18 cellular contexts compared by ENCODE assay signal in genomic region chr12:115261691-115262398, GRCh38.
A peak's percentile ranks its signal among the peaks of the same experiment; 100 is the strongest.
DNase-seq lines count a peak whose midpoint lies in the region; ATAC-seq and TF ChIP-seq lines count a peak whose summit lies in the region.
"Had no signal": no experiment of that assay in that cellular context is flagged by ENCODE, and none has a peak within 500 bp of the region (broad histone marks: within the 10 kb centered on the region; RNA-seq: fewer than 3 reads in every experiment).

No MANE protein-coding gene starts in this region.

- H3K36me3 Mint-ChIP-seq in endodermal cell (ENCODE audit: low read depth) (no peaks in the 10 kb centered on the region), immature natural killer cell (no peaks in the 10 kb centered on the region)
- H3K36me3 Mint-ChIP-seq in naive thymus-derived CD8-positive, alpha-beta T cell, result no peaks in the 10 kb centered on the region

- peaks cover 74% of the 10 kb centered on the region for H3K27me3 Mint-ChIP-seq in endodermal cell (ENCODE audit: insufficient read depth)
- H3K27me3 Mint-ChIP-seq in naive thymus-derived CD8-positive, alpha-beta T cell, result no peaks in the 10 kb centered on the region
- peaks cover 0 to 3% (median 0%) of the 10 kb centered on the region in 3 donors for H3K27me3 Mint-ChIP-seq in immature natural killer cell (ENCODE audit: low read depth in 3 of 3)
- H3K27me3 Mint-ChIP-seq: activated CD8-positive, alpha-beta T cell treated with anti-CD3 and anti-CD28 coated beads for 36 hours; stimulated activated naive CD8-positive, alpha-beta T cell treated with anti-CD3 and anti-CD28 coated beads, Interleukin-15, Interleukin-2, amounts not matched to agents 100 ng/mL and 50 ng/mL, for 24 hours had no signal

- H3K4me1 ChIP-seq in BLaER1 treated with 17β-estradiol and CSF1 and Interleukin-3, amounts not matched to agents 10 nM and 100 nM, result peaks cover 0 to 27% (median 19%) of the 10 kb centered on the region in 10 experiments; a peak in 14 of 20 replicates
- H3K4me1 ChIP-seq in endodermal cell (ENCODE audit: control insufficient read depth, insufficient read depth, low read length) (no peaks in the 10 kb centered on the region), liver (ENCODE audit: control insufficient read depth in 4 of 4, insufficient read depth in 4 of 4, low read length in 3 of 4) (peaks cover 0 to 18% (median 13%) of the 10 kb centered on the region in 4 donors)
- H3K4me1 ChIP-seq: uterus had no signal

- POLR2A ChIA-PET in naive thymus-derived CD8-positive, alpha-beta T cell (lab: Charles Lee), result no interaction called here

- peak overlapping the region in 2 of 11 experiments; percentile 3; a peak in 1 of 22 replicates for H3K27ac ChIP-seq in BLaER1 treated with 17β-estradiol and CSF1 and Interleukin-3, amounts not matched to agents 10 nM and 100 nM
- no peak overlapping the region for H3K27ac ChIP-seq in endodermal cell (ENCODE audit: low read depth, low read length)
- H3K27ac ChIP-seq in liver (ENCODE audit: low read depth in 1 of 2, low read length in 2 of 2), result no peak overlapping the region
- H3K27ac ChIP-seq: PC-9, uterus had no signal

- peaks cover 26% of the 10 kb centered on the region for H3K4me1 Mint-ChIP-seq in endodermal cell
- no peaks in the 10 kb centered on the region for H3K4me1 Mint-ChIP-seq in naive thymus-derived CD8-positive, alpha-beta T cell
- no peaks in the 10 kb centered on the region for H3K4me1 Mint-ChIP-seq in immature natural killer cell

- no peak for TF ChIP-seq CTCF in endodermal cell (conservative IDR thresholded peaks at IDR 0.05)
- no peak for TF ChIP-seq CTCF in liver (IDR thresholded peaks at IDR 0.05; ENCODE audit: low read depth, low read length, missing input control)

- ATAC-seq in naive thymus-derived CD8-positive, alpha-beta T cell, result no peak
- ATAC-seq: activated CD8-positive, alpha-beta T cell treated with anti-CD3 and anti-CD28 coated beads for 36 hours had no signal

- no peak overlapping the region for H3K4me3 Mint-ChIP-seq in endodermal cell
- no peak overlapping the region for H3K4me3 Mint-ChIP-seq in naive thymus-derived CD8-positive, alpha-beta T cell
- H3K4me3 Mint-ChIP-seq in immature natural killer cell, result no peak overlapping the region
- H3K4me3 Mint-ChIP-seq: activated CD8-positive, alpha-beta T cell treated with anti-CD3 and anti-CD28 coated beads for 36 hours; activated T-helper 1 cell treated with anti-CD3 and anti-CD28 coated beads, Interleukin-12 subunit alpha, Interleukin-12 subunit beta, Interleukin-2, Interleukin-4 antibody, amounts not matched to agents 30 ng/mL and 10 ng/mL and 1 ng/mL, durations not matched to agents 14 hours and 24 hours and 36 hours; stimulated activated naive CD8-positive, alpha-beta T cell treated with anti-CD3 and anti-CD28 coated beads, Interleukin-15, Interleukin-2, amounts not matched to agents 100 ng/mL and 50 ng/mL, for 24 hours had no signal

- H3K27me3 ChIP-seq in BLaER1 treated with 17β-estradiol and CSF1 and Interleukin-3, amounts not matched to agents 10 nM and 100 nM, result no peaks in the 10 kb centered on the region
- no peaks in the 10 kb centered on the region for H3K27me3 ChIP-seq in MG63
- H3K27me3 ChIP-seq in endodermal cell (ENCODE audit: control insufficient read depth, insufficient read depth, low read length, poor library complexity, severe bottlenecking), result peaks cover 91% of the 10 kb centered on the region
- no peaks in the 10 kb centered on the region for H3K27me3 ChIP-seq in liver (ENCODE audit: control insufficient read depth in 4 of 4, insufficient read depth in 4 of 4, low read length in 3 of 4)
- H3K27me3 ChIP-seq: uterus had no signal

- H3K4me3 ChIP-seq in BLaER1 treated with 17β-estradiol and CSF1 and Interleukin-3, amounts not matched to agents 10 nM and 100 nM, result no peak overlapping the region
- H3K4me3 ChIP-seq in MG63 (no peak overlapping the region), endodermal cell (ENCODE audit: low read length) (no peak overlapping the region), liver (ENCODE audit: low read depth in 1 of 3, low read length in 3 of 3) (no peak overlapping the region)
- H3K4me3 ChIP-seq: PC-9, uterus had no signal

- no peaks in the 10 kb centered on the region for H3K9me3 ChIP-seq in BLaER1 treated with 17β-estradiol and CSF1 and Interleukin-3, amounts not matched to agents 10 nM and 100 nM (replicated peaks in 1 of 11)
- no peaks in the 10 kb centered on the region for H3K9me3 ChIP-seq in MG63
- no peaks in the 10 kb centered on the region for H3K9me3 ChIP-seq in endodermal cell (ENCODE audit: control insufficient read depth, low read length)
- H3K9me3 ChIP-seq in liver (ENCODE audit: control insufficient read depth in 4 of 4, low read length in 3 of 4), result no peaks in the 10 kb centered on the region
- H3K9me3 ChIP-seq: uterus had no signal

- H3K27ac Mint-ChIP-seq in endodermal cell, result no peak overlapping the region
- no peak overlapping the region for H3K27ac Mint-ChIP-seq in naive thymus-derived CD8-positive, alpha-beta T cell
- no peak overlapping the region for H3K27ac Mint-ChIP-seq in immature natural killer cell
- H3K27ac Mint-ChIP-seq: activated CD8-positive, alpha-beta T cell treated with anti-CD3 and anti-CD28 coated beads for 36 hours; activated T-helper 1 cell treated with anti-CD3 and anti-CD28 coated beads, Interleukin-12 subunit alpha, Interleukin-12 subunit beta, Interleukin-2, Interleukin-4 antibody, amounts not matched to agents 30 ng/mL and 10 ng/mL and 1 ng/mL, durations not matched to agents 14 hours and 24 hours and 36 hours; stimulated activated naive CD8-positive, alpha-beta T cell treated with anti-CD3 and anti-CD28 coated beads, Interleukin-15, Interleukin-2, amounts not matched to agents 100 ng/mL and 50 ng/mL, for 24 hours had no signal

- no peaks in the 10 kb centered on the region for H4K20me1 ChIP-seq in BLaER1 treated with 17β-estradiol and CSF1 and Interleukin-3, amounts not matched to agents 10 nM and 100 nM

- DNase-seq in MG63, result peak; percentile 13
- peak; percentile 82 for DNase-seq in endodermal cell
- DNase-seq in amniotic stem cell (lab: John Stamatoyannopoulos, UW), result no peak
- no peak for DNase-seq in naive thymus-derived CD8-positive, alpha-beta T cell
- no peak for DNase-seq in MV-4-11 (lab: John Stamatoyannopoulos, UW)
- DNase-seq in immature natural killer cell, result no peak
- DNase-seq: activated CD8-positive, alpha-beta T cell treated with anti-CD3 and anti-CD28 coated beads for 36 hours; COR-L47; glutamatergic neuron; kidney; NCI-H446; PC-9; stimulated activated CD4-positive, alpha-beta T cell treated with anti-CD3 and anti-CD28 coated beads, Interleukin-12 subunit alpha, Interleukin-12 subunit beta, amount 100 ng/mL, for 4 hours; uterus had no signal

- no peaks in the 10 kb centered on the region for H3K36me3 ChIP-seq in BLaER1 treated with 17β-estradiol and CSF1 and Interleukin-3, amounts not matched to agents 10 nM and 100 nM
- H3K36me3 ChIP-seq in MG63 (no peaks in the 10 kb centered on the region), endodermal cell (ENCODE audit: control insufficient read depth, insufficient read depth, low read length) (no peaks in the 10 kb centered on the region), liver (ENCODE audit: control insufficient read depth in 4 of 4, insufficient read depth in 3 of 4, low read depth in 1 of 4, low read length in 3 of 4) (no peaks in the 10 kb centered on the region)
- H3K36me3 ChIP-seq: uterus had no signal

- TF ChIP-seq RAD21 in liver (IDR thresholded peaks at IDR 0.05), result peak in 1 of 2 donors; percentile 17

- 17 to 41% methylated on average over 2 to 3 of the region's 3 CpGs for WGBS in endodermal cell (ENCODE audit: insufficient coverage in 1 of 2, insufficient read length in 1 of 2), 2 experiments
- WGBS in liver, result 48% methylated on average over 3 of the region's 3 CpGs

- no peak overlapping the region; a peak in 1 of 22 replicates for H3K9ac ChIP-seq in BLaER1 treated with 17β-estradiol and CSF1 and Interleukin-3, amounts not matched to agents 10 nM and 100 nM
- H3K9ac ChIP-seq in endodermal cell (ENCODE audit: extremely low read depth, low read length, poor library complexity, severe bottlenecking) (no peak overlapping the region), liver (ENCODE audit: low read depth in 1 of 2, low read length in 2 of 2) (no peak overlapping the region)

- H3K4me2 ChIP-seq in BLaER1 treated with 17β-estradiol and CSF1 and Interleukin-3, amounts not matched to agents 10 nM and 100 nM, result peak overlapping the region in 9 of 11 experiments; percentile 2 to 66 (median 41); a peak in 16 of 22 replicates
- H3K4me2 ChIP-seq: PC-9 had no signal

- H3K9me3 Mint-ChIP-seq in endodermal cell (no peaks in the 10 kb centered on the region), immature natural killer cell (peaks cover 0 to 13% (median under 1%) of the 10 kb centered on the region in 6 donors)
- H3K9me3 Mint-ChIP-seq in naive thymus-derived CD8-positive, alpha-beta T cell, result peaks cover 0 to 23% (median 2%) of the 10 kb centered on the region in 9 donors
- H3K9me3 Mint-ChIP-seq: activated CD8-positive, alpha-beta T cell treated with anti-CD3 and anti-CD28 coated beads for 36 hours; activated T-helper 1 cell treated with anti-CD3 and anti-CD28 coated beads, Interleukin-12 subunit alpha, Interleukin-12 subunit beta, Interleukin-2, Interleukin-4 antibody, amounts not matched to agents 30 ng/mL and 10 ng/mL and 1 ng/mL, durations not matched to agents 14 hours and 24 hours and 36 hours had no signal

TF ChIP-seq in liver, 16 proteins besides CTCF, POLR2A, EP300 and RAD21 (continues in another document):
- TF ChIP-seq GABPA (IDR thresholded peaks at IDR 0.05 in 1 of 2, conservative IDR thresholded peaks at IDR 0.05 in 1 of 2) (no peak), YY1 (IDR thresholded peaks at IDR 0.05) (no peak), NR2F2 (IDR thresholded peaks at IDR 0.05) (no peak), FOXA2 (IDR thresholded peaks at IDR 0.05) (no peak), HNF4G (IDR thresholded peaks at IDR 0.05) (peak; percentile 69), ZBTB33 (IDR thresholded peaks at IDR 0.05) (no peak), RXRA (IDR thresholded peaks at IDR 0.05) (peak; percentile 12 to 19), HNF4A (conservative IDR thresholded peaks at IDR 0.05) (peak; percentile 72 to 87), EGR1 (IDR thresholded peaks at IDR 0.05; ENCODE audit: low read depth in 2 of 2) (no peak)

Comparison
In these comparisons a context has a peak if more than half of its experiments do, and no peak if none do; other contexts are left out.
1. DNase-seq: peak in MG63 (single experiment) and endodermal cell (single experiment); none in amniotic stem cell (single experiment), naive thymus-derived CD8-positive, alpha-beta T cell (0 of 10), MV-4-11 (single experiment) and immature natural killer cell (0 of 3).